In the genomic region with DNA sequence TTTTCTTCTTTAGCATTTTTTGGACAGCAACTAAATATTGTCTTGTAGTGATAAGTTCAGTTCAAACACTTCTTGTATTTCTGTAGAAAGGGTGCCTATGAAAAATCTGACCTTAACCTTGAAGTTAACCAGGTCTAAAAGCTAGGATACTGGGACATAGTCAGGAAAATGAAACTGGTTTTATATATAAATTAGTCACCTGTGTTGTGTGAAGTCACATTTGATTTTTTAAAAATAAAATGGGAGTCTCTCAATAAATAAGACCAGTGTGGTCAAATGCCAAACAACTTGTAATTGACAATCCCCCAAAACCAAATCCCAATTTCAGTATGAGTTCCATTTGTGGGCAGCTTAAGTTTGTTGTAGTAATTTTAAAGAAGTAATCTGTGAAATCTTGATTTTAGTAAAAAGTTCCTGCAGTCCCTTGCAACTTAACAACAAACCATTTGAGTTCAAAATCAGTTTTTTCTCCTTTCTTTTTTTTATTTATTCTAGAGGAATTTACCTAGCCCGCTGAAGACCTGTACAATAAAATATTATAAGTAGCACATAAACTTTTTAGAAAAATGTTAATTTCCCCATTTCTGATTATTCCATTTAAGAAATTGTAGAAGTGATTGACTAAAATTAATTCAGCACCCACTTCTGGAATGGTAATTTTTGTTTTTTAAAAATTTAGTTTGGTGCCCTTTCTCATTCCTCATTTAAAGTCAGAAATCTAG, we compare ENCODE assay signal across 11 cellular contexts.
DNase-seq lines count a peak whose midpoint lies in the region; ATAC-seq and TF ChIP-seq lines count a peak whose summit lies in the region.
"Had no signal": no experiment of that assay in that cellular context is flagged by ENCODE, and none has a peak within 500 bp of the region (broad histone marks: within the 10 kb centered on the region; RNA-seq: fewer than 3 reads in every experiment).

No MANE protein-coding gene starts in this region.

- no peaks in the 10 kb centered on the region for H3K36me3 Mint-ChIP-seq in activated naive CD4-positive, alpha-beta T cell treated with anti-CD3 and anti-CD28 coated beads, Interleukin-2, amount 50 U/mL, for 24 hours

- H3K27me3 Mint-ChIP-seq in activated naive CD4-positive, alpha-beta T cell treated with anti-CD3 and anti-CD28 coated beads, Interleukin-2, amount 50 U/mL, for 24 hours: no peaks in the 10 kb centered on the region

- H3K9me3 ChIP-seq in breast epithelium (no peaks in the 10 kb centered on the region), lower lobe of right lung (no peaks in the 10 kb centered on the region), upper lobe of right lung (no peaks in the 10 kb centered on the region)

- peak overlapping the region; percentile 100 for H3K27ac ChIP-seq in breast epithelium
- H3K27ac ChIP-seq in lower lobe of right lung: peak overlapping the region; percentile 97
- H3K27ac ChIP-seq in upper lobe of right lung: peak overlapping the region; percentile 100

- H3K4me3 ChIP-seq in breast epithelium (peak overlapping the region; percentile 17 to 98 (median 40)), lower lobe of right lung (peak overlapping the region; percentile 38), upper lobe of right lung (peak overlapping the region; percentile 79)

- TF ChIP-seq POLR2A in breast epithelium (IDR thresholded peaks at IDR 0.05): no peak

- no peaks in the 10 kb centered on the region for H3K9me3 Mint-ChIP-seq in activated naive CD4-positive, alpha-beta T cell treated with anti-CD3 and anti-CD28 coated beads, Interleukin-2, amount 50 U/mL, for 24 hours

- H3K4me1 Mint-ChIP-seq in activated naive CD4-positive, alpha-beta T cell treated with anti-CD3 and anti-CD28 coated beads, Interleukin-2, amount 50 U/mL, for 24 hours: peaks cover 62% of the 10 kb centered on the region

- no peaks in the 10 kb centered on the region for H3K36me3 ChIP-seq in breast epithelium
- no peaks in the 10 kb centered on the region for H3K36me3 ChIP-seq in lower lobe of right lung
- no peaks in the 10 kb centered on the region for H3K36me3 ChIP-seq in upper lobe of right lung

- DNase-seq in activated naive CD4-positive, alpha-beta T cell treated with anti-CD3 and anti-CD28 coated beads, Interleukin-2, amount 50 U/mL, for 16 hours: no peak
- no peak for DNase-seq in breast epithelium (ENCODE audit: low spot score in 2 of 2)
- DNase-seq in lower lobe of right lung: no peak
- DNase-seq in upper lobe of right lung: no peak
- DNase-seq in midbrain (lab: John Stamatoyannopoulos, UW): no peak
- no peak for DNase-seq in H4 (ENCODE audit: low spot score)
- DNase-seq in cerebellar nuclear complex (lab: John Stamatoyannopoulos, UW): no peak
- DNase-seq: activated CD4-positive, alpha-beta T cell treated with anti-CD3 and anti-CD28 coated beads, Interleukin-2, amount 50 U/mL, for 1 hour; occipital lobe; RPMI8226 had no signal

- no peak for TF ChIP-seq CTCF in breast epithelium (IDR thresholded peaks at IDR 0.05)
- no peak for TF ChIP-seq CTCF in lower lobe of right lung (IDR thresholded peaks at IDR 0.05)
- no peak for TF ChIP-seq CTCF in upper lobe of right lung (IDR thresholded peaks at IDR 0.05)

- ATAC-seq in lower lobe of right lung (no peak), upper lobe of right lung (no peak)

- H3K4me3 Mint-ChIP-seq in activated naive CD4-positive, alpha-beta T cell treated with anti-CD3 and anti-CD28 coated beads, Interleukin-2, amount 50 U/mL, for 24 hours: no peak overlapping the region

- peak overlapping the region; percentile 65 for H3K27ac Mint-ChIP-seq in activated naive CD4-positive, alpha-beta T cell treated with anti-CD3 and anti-CD28 coated beads, Interleukin-2, amount 50 U/mL, for 24 hours

- intact Hi-C loops in breast epithelium (cut with DNase I; ENCODE audit: low total_unique reads) (no loop called here), lower lobe of right lung (cut with DNase I) (no loop called here), upper lobe of right lung (cut with DNase I) (no loop called here)

- H3K27me3 ChIP-seq in breast epithelium (no peaks in the 10 kb centered on the region), lower lobe of right lung (ENCODE audit: low read depth) (no peaks in the 10 kb centered on the region), upper lobe of right lung (no peaks in the 10 kb centered on the region)

- H3K4me1 ChIP-seq in breast epithelium (peaks cover 0 to 20% of the 10 kb centered on the region in 2 donors), lower lobe of right lung (peaks cover 79% of the 10 kb centered on the region), upper lobe of right lung (peaks cover 44% of the 10 kb centered on the region)
